Comparison of ENCODE assay signal across 35 cellular contexts in the genomic region with DNA sequence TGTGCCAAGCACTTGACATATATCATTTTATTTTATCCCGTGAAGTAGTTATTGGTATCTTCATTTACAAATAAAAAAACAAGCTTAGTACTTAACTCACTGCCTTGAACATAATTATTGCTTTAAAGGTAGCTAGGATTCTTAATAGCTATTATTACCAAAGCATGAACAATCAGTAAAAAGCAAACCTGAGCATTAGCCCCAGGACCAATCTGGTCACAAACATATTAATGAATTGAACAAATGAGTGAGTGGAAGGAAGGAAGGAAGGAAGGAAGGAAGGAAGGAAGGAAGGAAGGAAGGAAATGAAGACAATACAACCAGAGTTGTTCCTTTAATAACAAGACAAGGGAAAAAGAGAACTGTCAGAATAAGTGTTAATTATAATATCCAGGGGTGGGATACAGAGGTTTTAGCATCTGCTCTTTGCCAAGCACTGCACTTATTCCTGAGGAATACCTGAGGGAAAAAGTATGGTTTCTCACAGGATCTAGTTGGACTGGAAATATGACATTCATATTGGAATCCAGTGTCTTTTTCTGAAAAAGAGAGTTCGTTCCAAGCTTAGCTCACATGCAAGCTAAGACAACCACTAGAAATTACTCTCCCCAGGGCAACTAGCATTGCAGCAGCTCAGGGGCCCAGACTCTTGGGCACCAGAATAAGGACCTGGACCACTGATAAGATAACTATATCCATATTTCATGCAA.
"Had no signal": no experiment of that assay in that cellular context is flagged by ENCODE, and none has a peak within 500 bp of the region (broad histone marks: within the 10 kb centered on the region; RNA-seq: fewer than 3 reads in every experiment).

No MANE protein-coding gene starts in this region.

- H3K27me3 ChIP-seq: MG63 had no signal

- DNase-seq: Karpas-422, Kasumi-1, MG63, MM.1S, MV-4-11, NCI-H1048, NCI-H1092, NCI-H1092 treated with DMSO at 0.1 percent for 48 hours, NCI-H1105, NCI-H1105 treated with DMSO at 0.1 percent for 48 hours, NCI-H1417, NCI-H1417 treated with DMSO at 0.1 percent for 48 hours, NCI-H1436, NCI-H1436 treated with DMSO at 0.1 percent for 48 hours, NCI-H146, NCI-H1694, NCI-H1694 treated with DMSO at 0.1 percent for 48 hours, NCI-H187, NCI-H187 treated with DMSO at 0.1 percent for 48 hours, NCI-H1930, NCI-H2029, NCI-H2029 treated with DMSO at 0.1 percent for 48 hours, NCI-H2081, NCI-H2081 treated with DMSO at 0.1 percent for 48 hours, NCI-H2107, NCI-H2171, NCI-H2171 treated with DMSO at 0.1 percent for 48 hours, NCI-H2227 treated with DMSO at 0.1 percent for 48 hours, NCI-H226, NCI-H345, NCI-H446, NCI-H446 treated with DMSO at 0.1 percent for 48 hours, NCI-H510A, NCI-H510A treated with DMSO at 0.1 percent for 48 hours, NCI-H524 had no signal

- H3K4me3 ChIP-seq: MG63 had no signal

- H3K36me3 ChIP-seq: MG63 had no signal

- H3K9me3 ChIP-seq: MG63 had no signal
